In genomic region chr14:77485901-77486678, GRCh38 we compare ENCODE assay signal across 18 cellular contexts.
DNase-seq lines count a peak whose midpoint lies in the region; ATAC-seq and TF ChIP-seq lines count a peak whose summit lies in the region.
"Had no signal": no experiment of that assay in that cellular context is flagged by ENCODE, and none has a peak within 500 bp of the region (broad histone marks: within the 10 kb centered on the region; RNA-seq: fewer than 3 reads in every experiment).

No MANE protein-coding gene starts in this region.

- no peak for TF ChIP-seq CTCF in HFF-Myc (IDR thresholded peaks at IDR 0.05; ENCODE audit: low read depth, low read length, missing control alignments)

- ATAC-seq in GM19324 (IDR thresholded peaks at IDR 0.05; ENCODE audit: low FRiP score, unreplicated experiment) (no peak), HG02798 (IDR thresholded peaks at IDR 0.05; ENCODE audit: poor library complexity, unreplicated experiment) (no peak)
- ATAC-seq: pancreas had no signal

- H3K4me3 ChIP-seq in HFF-Myc (replicated peaks; ENCODE audit: low read depth, low read length), result no peak overlapping the region
- H3K4me3 ChIP-seq: coronary artery, pancreas, PC-9 had no signal

- DNase-seq in AG08396 (ENCODE audit: low spot score) (peak; percentile 85), HFF-Myc (ENCODE audit: extremely low read depth, low read depth) (peak; percentile 7), astrocyte of the hippocampus (ENCODE audit: low read depth, low spot score) (peak; percentile 71), kidney glomerular epithelial cell (lab: John Stamatoyannopoulos, UW) (peak; percentile 73), NCI-H2029 treated with DMSO at 0.1 percent for 48 hours (lab: John Stamatoyannopoulos, UW) (no peak), RPMI8226 (no peak)
- DNase-seq: activated CD4-positive, alpha-beta T cell treated with anti-CD3 and anti-CD28 coated beads for 1 hour; activated T-cell treated with anti-CD3 and anti-CD28 coated beads, Interleukin-2, amount 50 U/mL, for 1 hour; BE2C; DND-41; midbrain; NCI-H1417 treated with DMSO at 0.1 percent for 48 hours; NCI-H510A; pancreas had no signal

Comparison
In these comparisons a context has a peak if more than half of its experiments do, and no peak if none do; other contexts are left out.
1. DNase-seq: peak in AG08396 (single experiment), HFF-Myc (single experiment), astrocyte of the hippocampus (single experiment) and kidney glomerular epithelial cell (single experiment); none in NCI-H2029 treated with DMSO at 0.1 percent for 48 hours (single experiment) and RPMI8226 (single experiment).